ENCODE assay signal across 1 cellular context in the genomic region with DNA sequence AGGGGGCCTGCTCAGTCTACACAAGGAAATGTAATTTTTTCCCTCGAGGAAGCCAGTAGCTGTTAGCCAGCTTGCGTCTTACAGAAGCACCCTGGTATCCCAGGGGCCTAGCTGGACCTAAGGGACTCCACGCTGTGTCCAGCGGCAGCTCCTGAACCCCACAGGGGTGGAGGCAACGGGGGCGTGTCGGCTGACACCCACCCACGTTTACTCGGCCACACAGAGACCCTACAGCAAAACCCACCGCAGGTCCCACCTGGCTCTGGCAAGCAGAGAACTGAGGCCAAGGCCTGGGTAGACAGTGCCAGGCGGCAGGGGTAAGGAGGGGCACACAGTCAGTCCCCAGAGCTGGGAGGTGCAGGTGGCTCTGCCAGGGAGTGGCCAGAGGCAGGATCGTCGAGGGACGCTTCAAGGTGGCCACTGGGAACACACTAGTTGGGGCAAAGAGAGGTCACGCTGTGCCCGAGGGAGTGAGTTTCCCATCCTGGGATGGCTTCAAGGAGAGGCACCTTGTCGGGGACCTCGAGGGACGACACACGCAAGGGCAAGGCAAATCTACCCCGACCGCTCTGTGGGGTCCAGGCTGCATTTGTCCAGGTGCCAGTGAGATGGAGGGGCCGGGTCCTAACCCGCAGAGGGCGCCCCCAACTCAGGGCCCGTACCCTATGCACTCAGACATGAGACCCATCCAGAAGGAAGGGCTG.
TF ChIP-seq lines count a peak whose summit lies in the region.

No MANE protein-coding gene starts in this region.

TF ChIP-seq in K562, 482 proteins besides CTCF, POLR2A, EP300 and RAD21:
- peak; percentile 32; the same call in 1 of the 2 replicates for TF ChIP-seq POLR2G (IDR thresholded peaks at IDR 0.05; ENCODE audit: low read depth, low read length)
- no peak for TF ChIP-seq PHTF2 (CRISPR knock-in tag; IDR thresholded peaks at IDR 0.05)
- TF ChIP-seq KLF10 (CRISPR knock-in tag; IDR thresholded peaks at IDR 0.05): no peak
- no peak for TF ChIP-seq CC2D1A (IDR thresholded peaks at IDR 0.05)
- no peak for TF ChIP-seq KAT8 (IDR thresholded peaks at IDR 0.05; ENCODE audit: low read depth)
- TF ChIP-seq ZNF253 (CRISPR knock-in tag; conservative IDR thresholded peaks at IDR 0.05): no peak
- TF ChIP-seq SPI1 (IDR thresholded peaks at IDR 0.05; ENCODE audit: borderline replicate concordance, low read depth, low read length): no peak
- TF ChIP-seq, protein P1, sequence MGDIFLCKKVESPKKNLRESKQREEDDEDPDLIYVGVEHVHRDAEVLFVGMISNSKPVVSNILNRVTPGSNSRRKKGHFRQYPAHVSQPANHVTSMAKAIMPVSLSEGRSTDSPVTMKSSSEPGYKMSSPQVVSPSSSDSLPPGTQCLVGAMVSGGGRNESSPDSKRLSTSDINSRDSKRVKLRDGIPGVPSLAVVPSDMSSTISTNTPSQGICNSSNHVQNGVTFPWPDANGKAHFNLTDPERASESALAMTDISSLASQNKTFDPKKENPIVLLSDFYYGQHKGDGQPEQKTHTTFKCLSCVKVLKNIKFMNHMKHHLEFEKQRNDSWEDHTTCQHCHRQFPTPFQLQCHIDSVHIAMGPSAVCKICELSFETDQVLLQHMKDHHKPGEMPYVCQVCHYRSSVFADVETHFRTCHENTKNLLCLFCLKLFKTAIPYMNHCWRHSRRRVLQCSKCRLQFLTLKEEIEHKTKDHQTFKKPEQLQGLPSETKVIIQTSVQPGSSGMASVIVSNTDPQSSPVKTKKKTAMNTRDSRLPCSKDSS (IDR thresholded peaks at IDR 0.05; ENCODE audit: low read depth, partially characterized antibody): no peak
- TF ChIP-seq DACH1 (IDR thresholded peaks at IDR 0.05; ENCODE audit: partially characterized antibody): no peak
TF ChIP-seq in K562: peak in this region for 1.
